8 cellular contexts compared by ENCODE assay signal in genomic region chr6:135181333-135182119, GRCh38.
DNase-seq lines count a peak whose midpoint lies in the region; TF ChIP-seq lines count a peak whose summit lies in the region.

No MANE protein-coding gene starts in this region.

- peak overlapping the region; percentile 86 for H2AFZ ChIP-seq in parathyroid adenoma

- H3K4me3 ChIP-seq in foreskin fibroblast (ENCODE audit: low read depth in 1 of 2, low read length in 2 of 2), result peak overlapping the region; percentile 59 to 63
- H3K4me3 ChIP-seq in parathyroid adenoma (ENCODE audit: low read depth, low read length), result peak overlapping the region; percentile 58

- H3K79me2 ChIP-seq in parathyroid adenoma, result no peaks in the 10 kb centered on the region

- DNase-seq in DMS 273 (lab: John Stamatoyannopoulos, UW; ENCODE audit: unreplicated experiment), result peak; percentile 68
- DNase-seq in DMS 273 treated with DMSO at 0.1 percent for 48 hours (lab: John Stamatoyannopoulos, UW), result no peak
- DNase-seq in activated CD4-positive, alpha-beta T cell treated with anti-CD3 and anti-CD28 coated beads, Interleukin-2, amount 50 U/mL, for 48 hours, result peak; percentile 22 to 31
- peak in 1 of 2 donors; percentile 37 for DNase-seq in foreskin fibroblast
- DNase-seq in GM19238 (ENCODE audit: insufficient read length, low spot score), result no peak
- no peak for DNase-seq in NCI-H1436 (lab: John Stamatoyannopoulos, UW)

- H3K4me2 ChIP-seq in parathyroid adenoma (ENCODE audit: low read length), result peak overlapping the region; percentile 91

- peak overlapping the region; percentile 97 for H3K27ac ChIP-seq in KOPT-K1 (ENCODE audit: low read depth, low read length, poor library complexity, severe bottlenecking)
- H3K27ac ChIP-seq in parathyroid adenoma, result no peak overlapping the region

- H3K9ac ChIP-seq in parathyroid adenoma, result no peak overlapping the region

- H3K36me3 ChIP-seq in KOPT-K1 (ENCODE audit: insufficient read depth, low read length) (peaks cover 18% of the 10 kb centered on the region), parathyroid adenoma (ENCODE audit: control insufficient read depth, insufficient read depth, low read length) (no peaks in the 10 kb centered on the region)

- H3K27me3 ChIP-seq in parathyroid adenoma (ENCODE audit: control insufficient read depth, insufficient read depth, low read length), result no peaks in the 10 kb centered on the region

- TF ChIP-seq CTCF in foreskin fibroblast (IDR thresholded peaks at IDR 0.05; ENCODE audit: low read depth, low read length), result no peak
- no peak for TF ChIP-seq CTCF in parathyroid adenoma (IDR thresholded peaks at IDR 0.05)

- H3K9me3 ChIP-seq in KOPT-K1 (ENCODE audit: insufficient read depth, low read length, poor library complexity, severe bottlenecking) (no peaks in the 10 kb centered on the region), parathyroid adenoma (ENCODE audit: control insufficient read depth, low read length) (no peaks in the 10 kb centered on the region)

- peaks cover 4% of the 10 kb centered on the region for H3K4me1 ChIP-seq in parathyroid adenoma

Comparison
In these comparisons a context has a peak if more than half of its experiments do, and no peak if none do; other contexts are left out.
1. DNase-seq: peak in DMS 273 (single experiment) and activated CD4-positive, alpha-beta T cell treated with anti-CD3 and anti-CD28 coated beads, Interleukin-2, amount 50 U/mL, for 48 hours (2 of 2); none in DMS 273 treated with DMSO at 0.1 percent for 48 hours (single experiment), GM19238 (single experiment) and NCI-H1436 (single experiment).